In the genomic region with DNA sequence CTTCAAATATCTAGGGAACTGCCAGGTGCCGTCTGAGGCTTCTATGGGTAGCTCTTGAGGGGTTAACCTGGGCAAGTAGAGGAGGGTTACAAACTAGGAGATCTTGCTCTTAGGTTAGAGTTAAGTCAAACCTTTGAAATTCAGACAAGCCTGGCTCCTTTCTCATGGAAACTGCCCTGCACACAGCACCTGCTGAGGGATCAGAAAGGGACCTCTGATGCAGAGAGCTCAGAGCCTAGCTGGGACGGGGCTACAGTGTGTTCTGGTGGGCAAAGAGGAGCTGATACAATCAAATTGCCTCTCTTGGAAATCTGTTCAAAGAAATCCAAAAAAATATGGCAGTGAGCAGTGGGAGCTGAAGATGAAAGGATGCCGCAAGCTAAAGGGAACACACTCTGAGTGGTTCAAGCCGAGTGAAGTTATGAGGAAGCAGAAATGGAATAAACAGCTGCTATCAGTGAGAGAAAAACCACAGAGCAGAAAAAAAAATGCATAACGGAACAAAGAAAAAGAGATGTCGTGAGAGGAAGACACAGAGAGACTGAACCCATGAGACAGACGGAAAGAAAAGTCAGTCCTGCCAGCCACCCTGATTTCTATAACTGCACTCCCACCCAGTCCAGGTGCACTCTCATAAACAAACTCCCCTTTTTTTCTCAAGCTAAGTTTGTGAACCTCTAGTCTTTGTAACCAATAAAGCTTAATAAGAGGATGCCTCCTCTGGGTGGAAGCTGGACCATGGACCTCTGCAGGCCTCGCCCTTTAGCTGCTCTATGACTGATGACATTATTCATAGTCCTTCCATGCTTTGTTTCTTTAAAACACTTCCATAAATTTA, we compare ENCODE assay signal across 11 cellular contexts. TPM values are rescaled to one million over a fixed set of nuclear protein-coding genes. Genes with fewer than 3 reads are reported as not detected.
DNase-seq lines count a peak whose midpoint lies in the region; ATAC-seq, FAIRE-seq and TF ChIP-seq lines count a peak whose summit lies in the region.
"Had no signal": no experiment of that assay in that cellular context is flagged by ENCODE, and none has a peak within 500 bp of the region (broad histone marks: within the 10 kb centered on the region; RNA-seq: fewer than 3 reads in every experiment).

No MANE protein-coding gene starts in this region.

- no peaks in the 10 kb centered on the region for H3K27me3 ChIP-seq in CD4-positive, CD25-positive, alpha-beta regulatory T cell (ENCODE audit: control insufficient read depth, insufficient read depth, low read length)
- H3K27me3 ChIP-seq in H9 (ENCODE audit: insufficient read depth, low read length) (no peaks in the 10 kb centered on the region), H1 (replicated peaks in 1 of 4; ENCODE audit: control insufficient read depth in 3 of 4, extremely low read depth in 1 of 4, insufficient read depth in 3 of 4, low read length in 3 of 4) (no peaks in the 10 kb centered on the region; a peak in 1 of 7 replicates)

- peak overlapping the region; percentile 42 for H3K4me3 ChIP-seq in CD4-positive, CD25-positive, alpha-beta regulatory T cell (ENCODE audit: low read depth, low read length)
- no peak overlapping the region for H3K4me3 ChIP-seq in H1 (ENCODE audit: extremely low read depth in 1 of 4, insufficient read depth in 2 of 4, low read depth in 3 of 4, low read length in 4 of 4)

- H3K9ac ChIP-seq in H9 (ENCODE audit: extremely low read depth, insufficient read length, low read length) (no peak overlapping the region), H1 (replicated peaks in 1 of 4; ENCODE audit: extremely low read depth in 1 of 4, low read depth in 3 of 4, low read length in 3 of 4) (peak overlapping the region in 1 of 4 experiments; percentile 28; a peak in 1 of 7 replicates)

- H3K4me2 ChIP-seq in H9 (ENCODE audit: insufficient read depth, insufficient read length, low read length) (no peak overlapping the region), H1 (ENCODE audit: insufficient read depth in 1 of 2, low read depth in 2 of 2, low read length in 2 of 2) (no peak overlapping the region; a peak in 1 of 4 replicates)

- ATAC-seq in CD4-positive, CD25-positive, alpha-beta regulatory T cell (ENCODE audit: low read depth in 2 of 2): peak; percentile 79 to 85
- peak; percentile 74 for ATAC-seq in T-helper 17 cell
- ATAC-seq: PC-3 had no signal

- FAIRE-seq in H1 (lab: Jason Lieb, UNC): no peak
- FAIRE-seq: D721Med had no signal

- H3K36me3 Mint-ChIP-seq in CD4-positive, CD25-positive, alpha-beta regulatory T cell: peaks cover 61% of the 10 kb centered on the region
- peaks cover 9 to 70% (median 66%) of the 10 kb centered on the region in 3 experiments; a peak in 6 of 7 replicates for H3K36me3 Mint-ChIP-seq in H9 (ENCODE audit: insufficient read depth in 1 of 3, low read depth in 3 of 3)
- H3K36me3 Mint-ChIP-seq in T-helper 17 cell (ENCODE audit: low read depth): peaks cover 18% of the 10 kb centered on the region
- peaks cover 9% of the 10 kb centered on the region for H3K36me3 Mint-ChIP-seq in Calu3 (ENCODE audit: insufficient read depth, unreplicated experiment)

- TF ChIP-seq POLR2A in H1 (IDR thresholded peaks at IDR 0.05; ENCODE audit: control extremely low read depth in 1 of 2, low read depth in 2 of 2, low read length in 2 of 2) (no peak), erythroblast (IDR thresholded peaks at IDR 0.05; ENCODE audit: low read length) (no peak)

- peak in 2 of 3 donors; percentile 44 to 82 for DNase-seq in CD4-positive, CD25-positive, alpha-beta regulatory T cell
- DNase-seq in H9: peak; percentile 28
- DNase-seq in T-helper 17 cell: no peak
- DNase-seq in H1 (ENCODE audit: low read depth in 1 of 2, low spot score in 2 of 2): no peak
- no peak for DNase-seq in NCI-H128 (lab: John Stamatoyannopoulos, UW; ENCODE audit: unreplicated experiment)
- no peak for DNase-seq in Calu3
- no peak for DNase-seq in NCI-H2227 treated with DMSO at 0.1 percent for 48 hours (lab: John Stamatoyannopoulos, UW)
- no peak for DNase-seq in erythroblast (lab: John Stamatoyannopoulos, UW)
- DNase-seq: PC-3 had no signal

- H4K91ac ChIP-seq in H9 (ENCODE audit: insufficient read length, low read depth, low read length) (no peak overlapping the region), H1 (replicated peaks; ENCODE audit: insufficient read length, low read length) (no peak overlapping the region)

- no peak for TF ChIP-seq EP300 in H1 (IDR thresholded peaks at IDR 0.05; ENCODE audit: borderline replicate concordance in 1 of 2, low read depth in 2 of 2, low read length in 2 of 2)

- no peaks in the 10 kb centered on the region for H3K9me3 ChIP-seq in CD4-positive, CD25-positive, alpha-beta regulatory T cell (ENCODE audit: control insufficient read depth in 2 of 2, low read length in 2 of 2)
- no peaks in the 10 kb centered on the region for H3K9me3 ChIP-seq in H9 (ENCODE audit: control insufficient read depth, low read depth, low read length)
- no peaks in the 10 kb centered on the region for H3K9me3 ChIP-seq in T-helper 17 cell (ENCODE audit: control insufficient read depth, low read length, poor library complexity, severe bottlenecking)
- no peaks in the 10 kb centered on the region for H3K9me3 ChIP-seq in H1 (ENCODE audit: insufficient read depth in 2 of 2, low read depth in 1 of 2, low read length in 1 of 2)

- peak overlapping the region; percentile 45 to 69 (median 56) for H3K4me3 Mint-ChIP-seq in CD4-positive, CD25-positive, alpha-beta regulatory T cell
- no peak overlapping the region for H3K4me3 Mint-ChIP-seq in H9
- peak overlapping the region; percentile 71 for H3K4me3 Mint-ChIP-seq in T-helper 17 cell
- no peak overlapping the region for H3K4me3 Mint-ChIP-seq in Calu3 (ENCODE audit: low read depth, unreplicated experiment)

- H3K36me3 ChIP-seq in CD4-positive, CD25-positive, alpha-beta regulatory T cell (ENCODE audit: control insufficient read depth, insufficient read depth, low read length): peaks cover 66% of the 10 kb centered on the region
- peaks cover 0 to 17% (median 9%) of the 10 kb centered on the region in 4 experiments; a peak in 6 of 8 replicates for H3K36me3 ChIP-seq in H1 (ENCODE audit: control insufficient read depth in 2 of 4, insufficient read depth in 4 of 4, low read length in 3 of 4)

- H2BK5ac ChIP-seq in H9 (ENCODE audit: insufficient read length, low read length) (no peak overlapping the region), H1 (ENCODE audit: low read depth, low read length) (no peak overlapping the region)

- no peak overlapping the region for H2BK15ac ChIP-seq in H9 (ENCODE audit: low read depth, low read length)
- H2BK15ac ChIP-seq in H1 (ENCODE audit: low read length): no peak overlapping the region

- H2AK5ac ChIP-seq in H9 (ENCODE audit: insufficient read length, low read length) (no peak overlapping the region), H1 (ENCODE audit: low read depth, low read length) (no peak overlapping the region)

- no peaks in the 10 kb centered on the region for H3K9me3 Mint-ChIP-seq in CD4-positive, CD25-positive, alpha-beta regulatory T cell
- H3K9me3 Mint-ChIP-seq in H9 (no peaks in the 10 kb centered on the region), Calu3 (ENCODE audit: low read depth, unreplicated experiment) (no peaks in the 10 kb centered on the region)

- no peak overlapping the region for H2BK20ac ChIP-seq in H9 (ENCODE audit: low read depth, low read length, poor library complexity, severe bottlenecking)
- H2BK20ac ChIP-seq in H1 (ENCODE audit: low read length): no peak overlapping the region

- H3K79me1 ChIP-seq in H9 (ENCODE audit: insufficient read depth, low read depth, low read length, poor library complexity, severe bottlenecking) (no peaks in the 10 kb centered on the region), H1 (ENCODE audit: low read depth, low read length) (no peaks in the 10 kb centered on the region)

- H3K4ac ChIP-seq in H9 (ENCODE audit: low read depth, low read length) (no peak overlapping the region), H1 (replicated peaks; ENCODE audit: insufficient read length, low read depth, low read length) (no peak overlapping the region)

- H2BK120ac ChIP-seq in H9 (ENCODE audit: low read depth, low read length, poor library complexity, severe bottlenecking) (no peak overlapping the region), H1 (replicated peaks; ENCODE audit: low read depth, low read length) (no peak overlapping the region)

- intact Hi-C loops in Calu3 (cut with micrococcal nuclease; ENCODE audit: unreplicated experiment): no loop called here

- H3K18ac ChIP-seq in H9 (ENCODE audit: insufficient read length, low read depth, low read length): no peak overlapping the region
- no peak overlapping the region for H3K18ac ChIP-seq in H1 (ENCODE audit: extremely low read depth, low read length)

- no TSS peak for BruUV-seq in Calu3 (replicated peaks; lab: Mats Ljungman, UMichigan)

- no peak for TF ChIP-seq RAD21 in H1 (IDR thresholded peaks at IDR 0.05 in 1 of 2, conservative IDR thresholded peaks at IDR 0.05 in 1 of 2; ENCODE audit: low read depth in 2 of 2, low read length in 2 of 2)

- peaks cover 20% of the 10 kb centered on the region for H3K4me1 ChIP-seq in CD4-positive, CD25-positive, alpha-beta regulatory T cell (ENCODE audit: control insufficient read depth, insufficient read depth, low read length, poor library complexity, severe bottlenecking)
- no peaks in the 10 kb centered on the region for H3K4me1 ChIP-seq in H9 (ENCODE audit: insufficient read depth, low read length)
- peaks cover 2 to 6% (median 3%) of the 10 kb centered on the region in 4 experiments; a peak in 4 of 7 replicates for H3K4me1 ChIP-seq in H1 (replicated peaks in 1 of 4; ENCODE audit: control insufficient read depth in 3 of 4, insufficient read depth in 4 of 4, low read length in 3 of 4)

- H3K14ac ChIP-seq in H9 (ENCODE audit: insufficient read depth, low read length): no peak overlapping the region
- H3K14ac ChIP-seq in H1 (ENCODE audit: insufficient read length): no peak overlapping the region

- H4K8ac ChIP-seq in H9 (replicated peaks; ENCODE audit: insufficient read length, low read depth, low read length) (no peak overlapping the region), H1 (ENCODE audit: extremely low read depth, insufficient read depth, low read length) (no peak overlapping the region)

- POLR2A ChIA-PET in H1 (lab: Charles Lee; ENCODE audit: partially characterized antibody): interaction anchor here (1.1 to 1.5 kb wide), 2 partner anchors 14 to 17 kb away, joined by 3 read pairs; no protein-coding TSS in a partner anchor

- H2BK12ac ChIP-seq in H9 (ENCODE audit: insufficient read length, low read depth, low read length) (no peak overlapping the region), H1 (ENCODE audit: low read depth, low read length) (no peak overlapping the region)

- H3K79me2 ChIP-seq in H9 (ENCODE audit: insufficient read depth, low read length): no peaks in the 10 kb centered on the region
- no peaks in the 10 kb centered on the region for H3K79me2 ChIP-seq in H1 (ENCODE audit: control insufficient read depth in 1 of 2, insufficient read depth in 2 of 2, low read length in 2 of 2)

- peak overlapping the region; percentile 81 to 99 (median 86) for H3K27ac Mint-ChIP-seq in CD4-positive, CD25-positive, alpha-beta regulatory T cell
- 0 out of 7 replicates have a peak overlapping the region, but pooled peaks of 1 of the 3 experiments have one; percentile 0 for H3K27ac Mint-ChIP-seq in H9
- H3K27ac Mint-ChIP-seq in T-helper 17 cell: peak overlapping the region; percentile 81
- H3K27ac Mint-ChIP-seq in Calu3 (ENCODE audit: unreplicated experiment): no peak overlapping the region

- no peak overlapping the region for H2AFZ ChIP-seq in H9 (ENCODE audit: low read length)
- H2AFZ ChIP-seq in H1 (ENCODE audit: low read length): no peak overlapping the region

- peak overlapping the region; percentile 70 for H3K27ac ChIP-seq in CD4-positive, CD25-positive, alpha-beta regulatory T cell (ENCODE audit: insufficient read depth, low read length, poor library complexity, severe bottlenecking)
- H3K27ac ChIP-seq in H9 (ENCODE audit: insufficient read length, low read depth, low read length) (no peak overlapping the region), H1 (ENCODE audit: low read depth, low read length) (no peak overlapping the region)

- no peak overlapping the region for H4K5ac ChIP-seq in H9 (ENCODE audit: insufficient read length, low read depth, low read length)
- no peak overlapping the region for H4K5ac ChIP-seq in H1 (ENCODE audit: insufficient read length, low read depth, low read length)

- H3T11ph ChIP-seq in H9 (ENCODE audit: low read length): no peak overlapping the region

- no peaks in the 10 kb centered on the region for H3K27me3 Mint-ChIP-seq in CD4-positive, CD25-positive, alpha-beta regulatory T cell
- H3K27me3 Mint-ChIP-seq in H9 (ENCODE audit: low read depth) (peaks cover 33% of the 10 kb centered on the region), T-helper 17 cell (no peaks in the 10 kb centered on the region), Calu3 (ENCODE audit: unreplicated experiment) (no peaks in the 10 kb centered on the region)

- no CpG with 5 or more reads among the region's 8 CpGs for WGBS in H9 (ENCODE audit: extremely low coverage, insufficient read length, low lambda C conversion rate)
- 77% methylated on average over 8 of the region's 8 CpGs; no CpG with 5 or more reads in 1 of the 2 experiments for WGBS in H1 (ENCODE audit: extremely low coverage in 1 of 2, insufficient coverage in 1 of 2, insufficient read length in 1 of 2, insufficient replicate concordance in 2 of 2, low coverage in 1 of 2, low lambda C conversion rate in 2 of 2, missing lambda C conversion rate in 1 of 2), 2 experiments

- H3K23me2 ChIP-seq in H9 (ENCODE audit: insufficient read length, low read depth, low read length, poor library complexity, severe bottlenecking) (no peaks in the 10 kb centered on the region), H1 (ENCODE audit: low read depth, low read length) (no peaks in the 10 kb centered on the region)

- H3K4me1 Mint-ChIP-seq in CD4-positive, CD25-positive, alpha-beta regulatory T cell: peaks cover 8 to 59% (median 27%) of the 10 kb centered on the region in 4 donors
- peaks cover 15 to 18% of the 10 kb centered on the region in 2 experiments for H3K4me1 Mint-ChIP-seq in H9
- H3K4me1 Mint-ChIP-seq in T-helper 17 cell: peaks cover 41% of the 10 kb centered on the region
- no peaks in the 10 kb centered on the region for H3K4me1 Mint-ChIP-seq in Calu3 (ENCODE audit: low read depth, unreplicated experiment)

- H4K20me1 ChIP-seq in H9 (ENCODE audit: control insufficient read depth, insufficient read depth, insufficient read length): no peaks in the 10 kb centered on the region
- H4K20me1 ChIP-seq in H1 (replicated peaks in 1 of 2; ENCODE audit: control insufficient read depth in 1 of 2, insufficient read depth in 2 of 2, low read length in 2 of 2): peaks cover 0 to 4% of the 10 kb centered on the region in 2 experiments

- H3K56ac ChIP-seq in H9 (ENCODE audit: insufficient read length, low read depth, low read length) (no peak overlapping the region), H1 (replicated peaks; ENCODE audit: insufficient read length, low read depth, low read length) (no peak overlapping the region)

- TF ChIP-seq CTCF in H9 (conservative IDR thresholded peaks at IDR 0.05): no peak
- no peak for TF ChIP-seq CTCF in H1 (IDR thresholded peaks at IDR 0.05; ENCODE audit: control extremely low read depth in 1 of 3, insufficient read depth in 1 of 3, low read depth in 1 of 3, low read length in 3 of 3)
- no peak for TF ChIP-seq CTCF in Calu3 (IDR thresholded peaks at IDR 0.05; ENCODE audit: unreplicated experiment)

- CTCF ChIA-PET in H1 (lab: Charles Lee; ENCODE audit: partially characterized antibody) (interaction anchor here (0.7 to 1.6 kb wide), 9 partner anchors 9 to 151 kb away, joined by 3 to 11 read pairs (median 3); partner anchors contain the start of genes MTFR1L and PAFAH2), Calu3 (lab: Charles Lee) (no interaction called here)

- H3K23ac ChIP-seq in H9 (ENCODE audit: insufficient read length, low read depth, low read length) (no peak overlapping the region), H1 (ENCODE audit: insufficient read length) (no peak overlapping the region)

RNA-seq across cellular contexts. Expression of gene PAFAH2, which starts 26.6 kb away (rescaled TPM):
- 10.7 TPM for total RNA-seq in CD4-positive, CD25-positive, alpha-beta regulatory T cell
- polyA plus RNA-seq in CD4-positive, CD25-positive, alpha-beta regulatory T cell: 10 to 100 TPM; 12.4 to 26.3 (median 17.7) TPM
- total RNA-seq in H9 (2021) (8.2 and 12.4 TPM in 2 replicates), T-helper 17 cell (1 to 10 TPM; 4.9 to 6.9 TPM), Calu3 (2022) (8.4 and 11.5 TPM in 2 replicates)
- 7.6 and 9.3 TPM in 2 replicates for total RNA-seq in H1 (2021; fragmentation: NEBNext Ultra II Directional; extraction: Animal tissue kit (Norgen Biotek cat#: 25700))
- 7.7 and 15.6 TPM in 2 replicates for polyA plus RNA-seq in H1 (2011; rRNA removed)
- polyA plus RNA-seq in H1 (2011; cell fraction: cytosol; rRNA removed): 11.2 TPM
- polyA plus RNA-seq in H1 (2011; cell fraction: nucleus; rRNA removed): 7.6 TPM
- 7.8 to 9.2 TPM (median 8.0 TPM) in 4 replicates for polyA plus RNA-seq in H1 (2012, experiment 1 of 2)
- 5.3 TPM for polyA plus RNA-seq in H1 (2012, experiment 2 of 2)
- polyA plus RNA-seq in H1 (2013, experiment 1 of 2): 4.8 TPM
- 4.5 TPM for polyA plus RNA-seq in H1 (2013, experiment 2 of 2)
- polyA minus RNA-seq in H1 (2011; rRNA and poly(A)+ RNA removed): 12.3 TPM in 2 replicates
- 7.9 TPM for polyA minus RNA-seq in H1 (2011; cell fraction: cytosol; rRNA and poly(A)+ RNA removed)
- 4.5 TPM for polyA minus RNA-seq in H1 (2011; cell fraction: nucleus; rRNA and poly(A)+ RNA removed)

RNA-seq across cellular contexts. Expression of gene EXTL1, which starts 50.3 kb away (rescaled TPM):
- not detected for total RNA-seq in CD4-positive, CD25-positive, alpha-beta regulatory T cell
- polyA plus RNA-seq in CD4-positive, CD25-positive, alpha-beta regulatory T cell: under 1 TPM in 1 of 4 donors, not detected in 3; 0.22 TPM
- 1.0 and 1.1 TPM in 2 replicates for total RNA-seq in H9 (2021)
- not detected for total RNA-seq in T-helper 17 cell
- 1.2 and 1.3 TPM in 2 replicates for total RNA-seq in H1 (2021; fragmentation: NEBNext Ultra II Directional; extraction: Animal tissue kit (Norgen Biotek cat#: 25700))
- 0.89 and 2.0 TPM in 2 replicates for polyA plus RNA-seq in H1 (2011; rRNA removed)
- 1.2 TPM for polyA plus RNA-seq in H1 (2011; cell fraction: cytosol; rRNA removed)
- polyA plus RNA-seq in H1 (2011; cell fraction: nucleus; rRNA removed): 3.4 TPM
- 0.34 to 0.88 TPM (median 0.71 TPM) in 4 replicates for polyA plus RNA-seq in H1 (2012, experiment 1 of 2)
- 0.60 TPM for polyA plus RNA-seq in H1 (2012, experiment 2 of 2)
- 0.41 TPM for polyA plus RNA-seq in H1 (2013, experiment 1 of 2)
- polyA plus RNA-seq in H1 (2013, experiment 2 of 2): 0.33 TPM
- polyA minus RNA-seq in H1 (2011; rRNA and poly(A)+ RNA removed): 2.3 and 2.8 TPM in 2 replicates
- polyA minus RNA-seq in H1 (2011; cell fraction: cytosol; rRNA and poly(A)+ RNA removed): not detected
- polyA minus RNA-seq in H1 (2011; cell fraction: nucleus; rRNA and poly(A)+ RNA removed): 6.6 TPM
- total RNA-seq in Calu3 (2022): not detected in 2 replicates
- total RNA-seq: HT1080 had no signal

Comparison
In these comparisons a context has a peak if more than half of its experiments do, and no peak if none do; other contexts are left out.
1. DNase-seq: peak in CD4-positive, CD25-positive, alpha-beta regulatory T cell (2 of 3) and H9 (single experiment); none in T-helper 17 cell (0 of 3), H1 (0 of 2), NCI-H128 (single experiment), Calu3 (single experiment), NCI-H2227 treated with DMSO at 0.1 percent for 48 hours (single experiment) and erythroblast (0 of 2).
2. H3K4me3 Mint-ChIP-seq: peak in CD4-positive, CD25-positive, alpha-beta regulatory T cell (4 of 4) and T-helper 17 cell (single experiment); none in H9 (0 of 2) and Calu3 (single experiment).